ENCODE assay signal across 8 cellular contexts in the genomic region with DNA sequence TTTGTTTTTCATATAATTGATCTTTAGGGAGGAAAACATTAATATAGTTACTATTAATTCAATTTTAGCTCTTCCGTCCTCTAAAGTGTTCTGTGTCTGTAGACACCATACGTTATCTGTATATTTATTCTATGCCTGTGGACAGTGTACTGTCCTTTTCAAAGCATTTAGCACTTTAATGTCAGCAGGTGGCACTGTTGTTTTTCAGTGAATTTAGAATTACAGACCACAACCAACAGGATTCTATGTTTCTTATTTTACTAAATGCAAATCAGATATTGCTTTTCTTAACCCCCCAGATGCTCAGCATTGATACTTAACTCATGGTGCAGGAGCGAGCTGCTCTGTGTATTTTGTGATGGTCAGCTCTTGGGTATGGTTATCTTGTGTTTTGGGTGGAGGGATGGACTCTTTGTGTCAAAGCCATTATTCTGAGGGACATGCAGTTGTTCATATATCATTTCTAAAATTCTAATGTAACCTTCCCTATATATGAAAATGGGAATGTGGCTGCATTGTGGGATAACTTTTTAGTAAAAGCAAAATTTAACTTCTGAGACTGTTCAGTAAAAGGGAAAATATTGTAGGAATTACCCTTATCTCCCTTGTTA.
A peak's percentile ranks its signal among the peaks of the same experiment; 100 is the strongest.
DNase-seq lines count a peak whose midpoint lies in the region; ATAC-seq and TF ChIP-seq lines count a peak whose summit lies in the region.

No MANE protein-coding gene starts in this region.

- no peaks in the 10 kb centered on the region; the same call in 1 of the 2 replicates for H3K4me1 ChIP-seq in BE2C
- no peaks in the 10 kb centered on the region for H3K4me1 ChIP-seq in right lobe of liver

- H3K27me3 ChIP-seq in BE2C (no peaks in the 10 kb centered on the region), right lobe of liver (no peaks in the 10 kb centered on the region)

- in situ Hi-C loops in astrocyte of the spinal cord (cut with HindIII; ENCODE audit: low sequenced_read_pairs): no loop called here

- TF ChIP-seq CTCF in BE2C (IDR thresholded peaks at IDR 0.05; ENCODE audit: low read depth, low read length): peak; percentile 72
- peak; percentile 64 for TF ChIP-seq CTCF in astrocyte of the spinal cord (IDR thresholded peaks at IDR 0.05; ENCODE audit: low read depth, low read length)
- peak; percentile 36 to 58 (median 54) for TF ChIP-seq CTCF in right lobe of liver (IDR thresholded peaks at IDR 0.05)

- H3K36me3 ChIP-seq in BE2C (peaks cover 9% of the 10 kb centered on the region), right lobe of liver (peaks cover 0 to 29% (median 2%) of the 10 kb centered on the region in 4 donors)

- ATAC-seq in GM18861 (IDR thresholded peaks at IDR 0.05; ENCODE audit: unreplicated experiment) (peak; percentile 80), right lobe of liver (peak; percentile 50 to 65 (median 60))

- no peaks in the 10 kb centered on the region for H3K9me3 ChIP-seq in BE2C
- no peaks in the 10 kb centered on the region for H3K9me3 ChIP-seq in right lobe of liver

- no peak for DNase-seq in BE2C
- DNase-seq in NCI-H1417 (lab: John Stamatoyannopoulos, UW): peak; percentile 16 to 76 (median 33)
- peak; percentile 48 for DNase-seq in astrocyte of the spinal cord (ENCODE audit: low read depth, low spot score)
- DNase-seq in right lobe of liver: no peak
- no peak for DNase-seq in activated gamma-delta T cell treated with Interleukin-2 at 50 U/mL for 16 hours
- DNase-seq in NK-92 (lab: John Stamatoyannopoulos, UW; ENCODE audit: unreplicated experiment): no peak
- DNase-seq in epidermal melanocyte (ENCODE audit: insufficient read length, low spot score): no peak

- no peak for TF ChIP-seq POLR2A in right lobe of liver (IDR thresholded peaks at IDR 0.05)

- H3K4me3 ChIP-seq in BE2C (ENCODE audit: low read depth, low read length) (no peak overlapping the region), astrocyte of the spinal cord (ENCODE audit: low read depth, low read length) (no peak overlapping the region), right lobe of liver (no peak overlapping the region)

- H3K27ac ChIP-seq in right lobe of liver: no peak overlapping the region

- intact Hi-C loops in right lobe of liver (cut with DNase I): loop anchor here in 1 of 2 donors (5.0 kb wide), 1 partner anchor 175 kb away; no protein-coding TSS in a partner anchor

- 64% methylated on average over 3 of the region's 3 CpGs for WGBS in right lobe of liver (ENCODE audit: insufficient coverage, low coverage, low lambda C conversion rate, missing lambda C conversion rate)

Comparison
In these comparisons a context has a peak if more than half of its experiments do, and no peak if none do; other contexts are left out.
1. DNase-seq: peak in NCI-H1417 (3 of 3) and astrocyte of the spinal cord (single experiment); none in BE2C (single experiment), right lobe of liver (0 of 3), activated gamma-delta T cell treated with Interleukin-2 at 50 U/mL for 16 hours (single experiment), NK-92 (single experiment) and epidermal melanocyte (single experiment).
2. Peak in every context shown above with its lines, with median percentiles within 50 percentile points of each other: CTCF ChIP-seq.